ENCODE assay signal across 9 cellular contexts in genomic region chr1:211625040-211625439, GRCh38. TPM values are rescaled to one million over a fixed set of nuclear protein-coding genes. Genes with fewer than 3 reads are reported as not detected.
DNase-seq lines count a peak whose midpoint lies in the region; ATAC-seq and TF ChIP-seq lines count a peak whose summit lies in the region.
"Had no signal": no experiment of that assay in that cellular context is flagged by ENCODE, and none has a peak within 500 bp of the region (broad histone marks: within the 10 kb centered on the region; RNA-seq: fewer than 3 reads in every experiment).

No MANE protein-coding gene starts in this region.

- BruUV-seq in MCF 10A (replicated peaks; lab: Mats Ljungman, UMichigan), result no TSS peak
- BruUV-seq in PC-3 (replicated peaks; lab: Mats Ljungman, UMichigan), result no TSS peak
- no TSS peak for BruUV-seq in Calu3 (replicated peaks; lab: Mats Ljungman, UMichigan)

- H3K27ac ChIP-seq in breast epithelium (no peak overlapping the region), PC-3 (ENCODE audit: low read length) (no peak overlapping the region), upper lobe of right lung (no peak overlapping the region)

- POLR2A ChIA-PET in MCF 10A (lab: Yijun Ruan, JAX) (interaction anchor here (0.6 to 2.2 kb wide), 5 partner anchors 8 to 1085 kb away, joined by 3 to 7 read pairs (median 4); partner anchors contain the start of gene SLC30A1), PC-3 (lab: Charles Lee; ENCODE audit: unreplicated experiment) (no interaction called here)

- H3K36me3 Mint-ChIP-seq in MCF 10A (ENCODE audit: insufficient read depth, unreplicated experiment) (no peaks in the 10 kb centered on the region), Calu3 (ENCODE audit: insufficient read depth, unreplicated experiment) (no peaks in the 10 kb centered on the region)

- TF ChIP-seq CTCF in MCF 10A (IDR thresholded peaks at IDR 0.05; ENCODE audit: unreplicated experiment), result peak; percentile 43
- no peak for TF ChIP-seq CTCF in breast epithelium (IDR thresholded peaks at IDR 0.05)
- TF ChIP-seq CTCF in PC-3 (conservative IDR thresholded peaks at IDR 0.05; ENCODE audit: low read depth, low read length), result peak; percentile 49
- peak; percentile 52 for TF ChIP-seq CTCF in fibroblast of the aortic adventitia (IDR thresholded peaks at IDR 0.05; ENCODE audit: insufficient read depth, low read length)
- TF ChIP-seq CTCF in upper lobe of right lung (IDR thresholded peaks at IDR 0.05), result peak; percentile 47
- TF ChIP-seq CTCF in Calu3 (IDR thresholded peaks at IDR 0.05; ENCODE audit: unreplicated experiment), result no peak

- H2AFZ ChIP-seq in PC-3 (ENCODE audit: low read length), result no peak overlapping the region

- H3K9me3 Mint-ChIP-seq in MCF 10A (ENCODE audit: unreplicated experiment) (no peaks in the 10 kb centered on the region), Calu3 (ENCODE audit: low read depth, unreplicated experiment) (no peaks in the 10 kb centered on the region)
- H3K9me3 Mint-ChIP-seq: nephron had no signal

- H3K4me3 ChIP-seq in breast epithelium, result no peak overlapping the region
- H3K4me3 ChIP-seq in PC-3 (ENCODE audit: low read length), result no peak overlapping the region
- no peak overlapping the region for H3K4me3 ChIP-seq in fibroblast of the aortic adventitia (ENCODE audit: low read depth, low read length)
- no peak overlapping the region for H3K4me3 ChIP-seq in upper lobe of right lung

- intact Hi-C loops in MCF 10A (cut with micrococcal nuclease) (loop anchor here (1.0 kb wide), 2 partner anchors 48 to 110 kb away; no protein-coding TSS in a partner anchor), breast epithelium (cut with DNase I; ENCODE audit: low total_unique reads) (no loop called here), PC-3 (cut with micrococcal nuclease) (no loop called here), upper lobe of right lung (cut with DNase I) (no loop called here), Calu3 (cut with micrococcal nuclease; ENCODE audit: unreplicated experiment) (no loop called here)

- H3K27ac Mint-ChIP-seq in MCF 10A (ENCODE audit: low read depth, unreplicated experiment) (no peak overlapping the region), Calu3 (ENCODE audit: unreplicated experiment) (no peak overlapping the region)
- H3K27ac Mint-ChIP-seq: nephron had no signal

- H3K9me2 ChIP-seq in PC-3 (replicated peaks; ENCODE audit: low read length), result no peaks in the 10 kb centered on the region

- peak; percentile 86 for DNase-seq in MCF 10A (ENCODE audit: unreplicated experiment)
- DNase-seq in breast epithelium (ENCODE audit: low spot score in 2 of 2), result no peak
- peak; percentile 36 for DNase-seq in PC-3
- DNase-seq in fibroblast of the aortic adventitia (ENCODE audit: low read depth), result peak; percentile 70
- peak; percentile 54 for DNase-seq in upper lobe of right lung
- no peak for DNase-seq in Calu3
- DNase-seq in COLO668 (lab: John Stamatoyannopoulos, UW; ENCODE audit: unreplicated experiment), result no peak
- DNase-seq in NCI-H2227 treated with DMSO at 0.1 percent for 48 hours (lab: John Stamatoyannopoulos, UW), result no peak

- no peak for TF ChIP-seq POLR2A in breast epithelium (IDR thresholded peaks at IDR 0.05)

- H3K9me3 ChIP-seq in breast epithelium, result no peaks in the 10 kb centered on the region
- no peaks in the 10 kb centered on the region for H3K9me3 ChIP-seq in PC-3 (ENCODE audit: low read length)
- no peaks in the 10 kb centered on the region for H3K9me3 ChIP-seq in upper lobe of right lung

- H3K79me2 ChIP-seq in PC-3 (ENCODE audit: low read length), result no peaks in the 10 kb centered on the region

- ATAC-seq in PC-3, result peak; percentile 80
- ATAC-seq in upper lobe of right lung, result peak; percentile 94

- H3K4me3 Mint-ChIP-seq in MCF 10A (ENCODE audit: unreplicated experiment) (no peak overlapping the region), Calu3 (ENCODE audit: low read depth, unreplicated experiment) (no peak overlapping the region)
- H3K4me3 Mint-ChIP-seq: nephron had no signal

- H4K20me1 ChIP-seq in PC-3 (ENCODE audit: low read length), result no peaks in the 10 kb centered on the region

- H3K27me3 Mint-ChIP-seq in MCF 10A (ENCODE audit: insufficient read depth, unreplicated experiment), result no peaks in the 10 kb centered on the region
- no peaks in the 10 kb centered on the region for H3K27me3 Mint-ChIP-seq in Calu3 (ENCODE audit: unreplicated experiment)

- no peak overlapping the region for H3K9ac ChIP-seq in PC-3 (ENCODE audit: low read length)

- H3F3A ChIP-seq in PC-3 (ENCODE audit: low read length, unreplicated experiment), result no peaks in the 10 kb centered on the region

- H3K27me3 ChIP-seq in breast epithelium (no peaks in the 10 kb centered on the region), PC-3 (ENCODE audit: low read length) (no peaks in the 10 kb centered on the region), upper lobe of right lung (no peaks in the 10 kb centered on the region)

- no peaks in the 10 kb centered on the region for H3K36me3 ChIP-seq in breast epithelium
- H3K36me3 ChIP-seq in PC-3 (ENCODE audit: low read depth, low read length), result no peaks in the 10 kb centered on the region
- no peaks in the 10 kb centered on the region for H3K36me3 ChIP-seq in upper lobe of right lung

- CTCF ChIA-PET in MCF 10A (lab: Yijun Ruan, JAX), result interaction anchor here (1.1 to 1.3 kb wide), 2 partner anchors 13 to 1178 kb away, joined by 3 read pairs; no protein-coding TSS in a partner anchor
- CTCF ChIA-PET in PC-3 (lab: Charles Lee), result interaction anchor here (0.6 to 0.9 kb wide), 3 partner anchors 28 to 298 kb away, joined by 3 read pairs; no protein-coding TSS in a partner anchor
- CTCF ChIA-PET in Calu3 (lab: Charles Lee), result interaction anchor here (0.6 to 1.5 kb wide), 11 partner anchors 14 to 155 kb away, joined by 3 to 15 read pairs (median 5); partner anchors contain the start of gene SLC30A1

- H3K4me1 Mint-ChIP-seq in MCF 10A (ENCODE audit: insufficient read depth, unreplicated experiment) (no peaks in the 10 kb centered on the region), Calu3 (ENCODE audit: low read depth, unreplicated experiment) (no peaks in the 10 kb centered on the region)

- no peaks in the 10 kb centered on the region for H3K4me1 ChIP-seq in breast epithelium
- no peaks in the 10 kb centered on the region for H3K4me1 ChIP-seq in PC-3 (ENCODE audit: insufficient read depth, low read length)
- H3K4me1 ChIP-seq in upper lobe of right lung, result no peaks in the 10 kb centered on the region

- H3K4me2 ChIP-seq in PC-3 (ENCODE audit: low read length), result no peak overlapping the region

RNA-seq across cellular contexts. Expression of gene SLC30A1, which starts 46.1 kb away (rescaled TPM):
- total RNA-seq in MCF 10A (2022) (87.0 and 94.1 TPM in 2 replicates), breast epithelium (10 to 100 TPM; 16.1 to 21.2 (median 16.3) TPM), PC-3 (2014; rRNA removed) (6.7 and 8.2 TPM in 2 replicates), fibroblast of the aortic adventitia (ENCODE audit: low replicate concordance) (37.2 and 47.4 TPM in 2 replicates), upper lobe of right lung (15.6 TPM), Calu3 (2022) (15.5 and 25.3 TPM in 2 replicates)

RNA-seq across cellular contexts. Expression of gene NEK2, which starts 50.4 kb away (rescaled TPM):
- total RNA-seq in MCF 10A (2022) (33.4 and 44.5 TPM in 2 replicates), breast epithelium (1 to 10 TPM in 1 of 3 donors, not detected in 2; 1.8 TPM), PC-3 (2014; rRNA removed) (42.7 and 47.5 TPM in 2 replicates), fibroblast of the aortic adventitia (ENCODE audit: low replicate concordance) (12.4 TPM in 1 of 2 replicates, not detected in the other), upper lobe of right lung (0.35 TPM), Calu3 (2022) (32.7 and 43.2 TPM in 2 replicates)

Comparison
In these comparisons a context has a peak if more than half of its experiments do, and no peak if none do; other contexts are left out.
1. DNase-seq: peak in MCF 10A (single experiment), PC-3 (single experiment), fibroblast of the aortic adventitia (single experiment) and upper lobe of right lung (single experiment); none in breast epithelium (0 of 2), Calu3 (single experiment), COLO668 (single experiment) and NCI-H2227 treated with DMSO at 0.1 percent for 48 hours (single experiment).
2. CTCF ChIP-seq: peak in MCF 10A (single experiment), PC-3 (single experiment), fibroblast of the aortic adventitia (single experiment) and upper lobe of right lung (single experiment); none in breast epithelium (0 of 3) and Calu3 (single experiment).